Comparison of ENCODE assay signal across 17 cellular contexts in the genomic region with DNA sequence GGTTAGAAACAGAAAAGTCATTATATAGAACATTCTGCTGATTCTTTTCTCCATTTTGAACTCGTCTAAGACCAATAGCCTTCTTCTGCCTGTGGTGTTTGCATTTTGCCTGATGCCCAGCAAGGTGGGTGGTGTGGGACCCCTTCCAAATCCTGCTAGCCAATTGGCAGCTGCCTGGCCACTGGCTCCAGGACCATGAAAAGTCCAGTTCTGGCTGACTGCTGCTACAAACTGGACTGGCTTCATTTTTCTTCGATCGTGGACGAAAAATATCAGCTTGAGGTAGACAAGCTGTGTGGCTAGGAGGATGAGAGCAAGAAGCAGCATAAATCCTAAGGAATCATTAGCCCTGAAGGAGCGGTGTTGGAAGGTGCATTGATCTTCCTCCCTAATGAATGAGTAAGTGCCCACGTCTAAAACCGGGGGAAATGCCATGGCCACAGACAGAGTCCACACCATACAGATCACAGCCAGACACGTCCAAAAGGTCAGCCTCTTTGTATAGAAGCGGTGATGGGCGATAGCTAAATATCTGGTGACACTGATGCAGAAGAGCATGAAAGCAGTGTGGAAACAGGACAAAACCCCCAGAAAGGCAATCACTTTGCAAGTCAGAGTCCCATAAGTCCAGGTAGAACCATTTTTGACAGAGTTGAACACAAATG. TPM values are rescaled to one million over a fixed set of nuclear protein-coding genes. Genes with fewer than 3 reads are reported as not detected.
DNase-seq lines count a peak whose midpoint lies in the region; ATAC-seq and TF ChIP-seq lines count a peak whose summit lies in the region.
"Had no signal": no experiment of that assay in that cellular context is flagged by ENCODE, and none has a peak within 500 bp of the region (broad histone marks: within the 10 kb centered on the region; RNA-seq: fewer than 3 reads in every experiment).

No MANE protein-coding gene starts in this region.

- H2AFZ ChIP-seq in neural cell (ENCODE audit: low read depth, low read length): peak overlapping the region; percentile 51
- H2AFZ ChIP-seq: GM23248 had no signal

- H3K36me3 ChIP-seq in neural cell (ENCODE audit: insufficient read depth, low read length) (no peaks in the 10 kb centered on the region), upper lobe of left lung (no peaks in the 10 kb centered on the region)
- H3K36me3 ChIP-seq: BE2C had no signal

- TF ChIP-seq CTCF in NB4 (IDR thresholded peaks at IDR 0.05; ENCODE audit: low read depth, low read length) (no peak), neural cell (IDR thresholded peaks at IDR 0.05; ENCODE audit: poor library complexity, severe bottlenecking) (no peak), upper lobe of left lung (IDR thresholded peaks at IDR 0.05) (no peak)

- no peaks in the 10 kb centered on the region for H4K20me1 ChIP-seq in neural cell (ENCODE audit: insufficient read depth)

- peak; percentile 0 for TF ChIP-seq EP300 in neural cell (conservative IDR thresholded peaks at IDR 0.05; ENCODE audit: poor library complexity, severe bottlenecking)
- no peak for TF ChIP-seq EP300 in upper lobe of left lung (IDR thresholded peaks at IDR 0.05)

- TF ChIP-seq POLR2A in NB4 (IDR thresholded peaks at IDR 0.05; ENCODE audit: extremely low read depth, insufficient read length) (no peak), upper lobe of left lung (IDR thresholded peaks at IDR 0.05) (no peak)

- H3K4me2 ChIP-seq in neural cell (ENCODE audit: low read length): peak overlapping the region; percentile 96
- H3K4me2 ChIP-seq: SK-N-SH had no signal

- peaks cover 53% of the 10 kb centered on the region for H3K79me2 ChIP-seq in neural cell (replicated peaks; ENCODE audit: insufficient read depth, low read length)

- H3K9me3 ChIP-seq in neural cell (ENCODE audit: low read length): no peaks in the 10 kb centered on the region
- H3K9me3 ChIP-seq in upper lobe of left lung: no peaks in the 10 kb centered on the region
- H3K9me3 ChIP-seq: BE2C, SK-N-SH had no signal

- H3K27me3 ChIP-seq in neural cell (ENCODE audit: insufficient read depth, low read depth, low read length) (no peaks in the 10 kb centered on the region), upper lobe of left lung (no peaks in the 10 kb centered on the region)
- H3K27me3 ChIP-seq: BE2C had no signal

- H3K4me1 ChIP-seq in upper lobe of left lung: peaks cover 0 to 12% (median 6%) of the 10 kb centered on the region in 4 donors
- H3K4me1 ChIP-seq: BE2C had no signal

- no peaks in the 10 kb centered on the region for H3K9me2 ChIP-seq in neural cell (ENCODE audit: insufficient read depth, low read length)
- H3K9me2 ChIP-seq: SK-N-SH had no signal

- DNase-seq in NB4 (ENCODE audit: low read depth) (no peak), cerebellum (ENCODE audit: low spot score) (peak; percentile 5), KG1 (lab: John Stamatoyannopoulos, UW) (no peak), upper lobe of left lung (no peak)
- DNase-seq: BE2C; CD4-positive, alpha-beta T cell; GM23248; NCI-H1105; NCI-H1694; NCI-H226; NCI-H524 treated with DMSO at 0.1 percent for 48 hours; SHP77; SK-N-SH had no signal

- TF ChIP-seq RAD21 in neural cell (conservative IDR thresholded peaks at IDR 0.05): no peak

- ATAC-seq in GM21515 (IDR thresholded peaks at IDR 0.05; ENCODE audit: unreplicated experiment) (no peak), upper lobe of left lung (ENCODE audit: low FRiP score in 2 of 2) (no peak)
- ATAC-seq: HCT116 had no signal

- H3F3A ChIP-seq in neural cell (ENCODE audit: insufficient read depth, low read length, poor library complexity, severe bottlenecking): peaks cover 20% of the 10 kb centered on the region

- H3K4me3 ChIP-seq in NB4 (ENCODE audit: low read depth, low read length) (peak overlapping the region; percentile 65), neural cell (ENCODE audit: low read length) (peak overlapping the region; percentile 70), upper lobe of left lung (no peak overlapping the region)
- H3K4me3 ChIP-seq: GM23248 had no signal

- peak overlapping the region; percentile 94 for H3K9ac ChIP-seq in neural cell (ENCODE audit: low read length)
- H3K9ac ChIP-seq: GM23248, SK-N-SH had no signal

- peak overlapping the region; percentile 95 for H3K27ac ChIP-seq in neural cell (ENCODE audit: low read length)
- peak overlapping the region; percentile 58 for H3K27ac ChIP-seq in temporal lobe (ENCODE audit: low read depth, low read length)
- H3K27ac ChIP-seq in upper lobe of left lung: no peak overlapping the region
- H3K27ac ChIP-seq: GM23248 had no signal

- WGBS in upper lobe of left lung, 2 donors: 88 to 90% methylated on average over 10 of the region's 10 CpGs

TF ChIP-seq in neural cell, 6 proteins besides CTCF, POLR2A, EP300 and RAD21:
- TF ChIP-seq POLR2AphosphoS5 (IDR thresholded peaks at IDR 0.05): no peak
- no peak for TF ChIP-seq MXI1 (conservative IDR thresholded peaks at IDR 0.05; ENCODE audit: poor library complexity, severe bottlenecking)
- peak; percentile 17 for TF ChIP-seq REST (IDR thresholded peaks at IDR 0.05; ENCODE audit: borderline replicate concordance)
- peak; percentile 1 for TF ChIP-seq SMC3 (conservative IDR thresholded peaks at IDR 0.05; ENCODE audit: poor library complexity)
- TF ChIP-seq TAF1 (IDR thresholded peaks at IDR 0.05; ENCODE audit: low read depth): peak; percentile 44

RNA-seq across cellular contexts. Expression of gene GPR85, which starts 2.7 kb away (rescaled TPM):
- total RNA-seq in cerebellum (58.8 TPM), temporal lobe (131 TPM), upper lobe of left lung (1 to 10 TPM in 3 of 6 donors, under 1 TPM in 1, not detected in 2; 0.39 to 3.3 (median 1.7) TPM)
- 85.5 and 89.4 TPM in 2 replicates for polyA plus RNA-seq in neural cell
- 137 and 176 TPM in 2 replicates for polyA minus RNA-seq in neural cell
- total RNA-seq: CD4-positive, alpha-beta T cell had no signal

RNA-seq across cellular contexts. Expression of gene SMIM30, which starts 34.4 kb away (rescaled TPM):
- total RNA-seq in cerebellum (24.3 TPM), temporal lobe (15.7 TPM), upper lobe of left lung (10 to 100 TPM in 5 of 6 donors, 1 to 10 TPM in 1; 8.4 to 48.8 (median 34.9) TPM)
- polyA plus RNA-seq in neural cell: 57.4 and 62.8 TPM in 2 replicates
- polyA minus RNA-seq in neural cell: 19.5 and 25.2 TPM in 2 replicates

Comparison
In these comparisons a context has a peak if more than half of its experiments do, and no peak if none do; other contexts are left out.
1. H3K4me3 ChIP-seq: peak in NB4 (single experiment) and neural cell (single experiment); none in upper lobe of left lung (0 of 4).
2. H3K27ac ChIP-seq: peak in neural cell (single experiment) and temporal lobe (single experiment); none in upper lobe of left lung (0 of 4).
3. RNA of gene GPR85, which starts 2.7 kb away (total RNA-seq): 131 TPM in temporal lobe (single experiment) and 58.8 TPM in cerebellum (single experiment); 0.39 to 3.3 TPM in upper lobe of left lung; every median in the first group is over 10 times any median in the second.